In genomic region chr1:100706861-100707260, GRCh38 we compare ENCODE assay signal across 31 cellular contexts. TPM values are rescaled to one million over a fixed set of nuclear protein-coding genes. Genes with fewer than 3 reads are reported as not detected.
"Had no signal": no experiment of that assay in that cellular context is flagged by ENCODE, and none has a peak within 500 bp of the region (broad histone marks: within the 10 kb centered on the region; RNA-seq: fewer than 3 reads in every experiment).

No MANE protein-coding gene starts in this region.

- H3K4me3 Mint-ChIP-seq: activated CD4-positive, alpha-beta T cell treated with anti-CD3 and anti-CD28 coated beads, Interleukin-2, amount 10 ng/mL, durations not matched to agents 24 days and 14 days; activated naive CD4-positive, alpha-beta T cell treated with anti-CD3 and anti-CD28 coated beads, Interleukin-2, amount 10 ng/mL, durations not matched to agents 7 days and 5 days; activated naive CD8-positive, alpha-beta T cell treated with anti-CD3 and anti-CD28 coated beads for 36 hours; central memory CD8-positive, alpha-beta T cell; T-helper 1 cell treated with Interleukin-12 subunit alpha and Interleukin-12 subunit beta and Interleukin-4 antibody, amounts not matched to agents 30 μg/mL and 1 μg/mL, for 36 hours; WTC11 had no signal

- H3K27me3 ChIP-seq: MG63, Peyer's patch, SJSA1 had no signal

- H3K4me1 ChIP-seq: Peyer's patch had no signal

- H3K27ac Mint-ChIP-seq: activated CD4-positive, alpha-beta T cell treated with anti-CD3 and anti-CD28 coated beads, Interleukin-2, amount 10 ng/mL, durations not matched to agents 24 days and 14 days; activated naive CD4-positive, alpha-beta T cell treated with anti-CD3 and anti-CD28 coated beads, Interleukin-2, amount 10 ng/mL, durations not matched to agents 7 days and 5 days; activated naive CD8-positive, alpha-beta T cell treated with anti-CD3 and anti-CD28 coated beads for 36 hours; activated T-helper 2 cell treated with anti-CD3 and anti-CD28 coated beads, Interferon-gamma antibody, Interleukin-2, Interleukin-4, amounts not matched to agents 10 μg/mL and 5 μg/mL and 100 μg/mL, durations not matched to agents 14 hours and 24 hours and 36 hours; T-helper 1 cell treated with Interleukin-12 subunit alpha and Interleukin-12 subunit beta and Interleukin-4 antibody, amounts not matched to agents 30 μg/mL and 1 μg/mL, for 36 hours; WTC11 had no signal

- H3K36me3 Mint-ChIP-seq: activated naive CD4-positive, alpha-beta T cell treated with anti-CD3 and anti-CD28 coated beads, Interleukin-2, amount 10 ng/mL, durations not matched to agents 7 days and 5 days; activated naive CD8-positive, alpha-beta T cell treated with anti-CD3 and anti-CD28 coated beads for 36 hours; WTC11 had no signal

- DNase-seq: activated CD4-positive, alpha-beta T cell treated with anti-CD3 and anti-CD28 coated beads for 1 hour; activated CD4-positive, alpha-beta T cell treated with anti-CD3 and anti-CD28 coated beads, Interleukin-2, amount 10 ng/mL, durations not matched to agents 24 days and 14 days; activated CD4-positive, alpha-beta T cell treated with anti-CD3 and anti-CD28 coated beads, Interleukin-2, amount 50 U/mL, for 48 hours; activated CD8-positive, alpha-beta memory T cell treated with anti-CD3 and anti-CD28 coated beads for 24 hours; activated gamma-delta T cell treated with Interleukin-2 at 50 U/mL for 16 hours; activated naive CD4-positive, alpha-beta T cell treated with anti-CD3 and anti-CD28 coated beads, Interleukin-2, amount 10 ng/mL, durations not matched to agents 7 days and 5 days; activated naive CD8-positive, alpha-beta T cell treated with anti-CD3 and anti-CD28 coated beads for 36 hours; activated T-cell treated with anti-CD3 and anti-CD28 coated beads for 4 hours; activated T-cell treated with anti-CD3 and anti-CD28 coated beads, Interleukin-2, amount 50 U/mL, for 48 hours; anterior cingulate cortex; MG63; MV-4-11; NCI-H1092 treated with DMSO at 0.1 percent for 48 hours; NCI-H1417 treated with DMSO at 0.1 percent for 48 hours; NCI-H1694; NCI-H2029; NCI-H2107; NCI-H510A treated with DMSO at 0.1 percent for 48 hours; NCI-H69; NK-92 treated with Interleukin-12 subunit alpha and Interleukin-12 subunit beta, amount 100 ng/mL, for 24 hours; OCI-M1; Peyer's patch; SHP77; SW 1271 had no signal

- ATAC-seq: SK-N-SH treated with all-trans-retinoic acid at 6 μM for 48 hours, WTC11 had no signal

- H3K27me3 Mint-ChIP-seq: activated naive CD8-positive, alpha-beta T cell treated with anti-CD3 and anti-CD28 coated beads for 36 hours had no signal

- H3K9me3 ChIP-seq: MG63, Peyer's patch, SJSA1 had no signal

- H3K9me3 Mint-ChIP-seq: activated naive CD4-positive, alpha-beta T cell treated with anti-CD3 and anti-CD28 coated beads, Interleukin-2, amount 10 ng/mL, durations not matched to agents 7 days and 5 days; activated T-helper 2 cell treated with anti-CD3 and anti-CD28 coated beads, Interferon-gamma antibody, Interleukin-2, Interleukin-4, amounts not matched to agents 10 μg/mL and 5 μg/mL and 100 μg/mL, durations not matched to agents 14 hours and 24 hours and 36 hours; central memory CD8-positive, alpha-beta T cell; T-helper 1 cell treated with Interleukin-12 subunit alpha and Interleukin-12 subunit beta and Interleukin-4 antibody, amounts not matched to agents 30 μg/mL and 1 μg/mL, for 36 hours had no signal

- H3K4me3 ChIP-seq: MG63, Peyer's patch, SJSA1 had no signal

- H3K27ac ChIP-seq: Peyer's patch, RWPE1, SJSA1 had no signal

- H3K4me1 Mint-ChIP-seq: activated CD4-positive, alpha-beta T cell treated with anti-CD3 and anti-CD28 coated beads, Interleukin-2, amount 10 ng/mL, durations not matched to agents 24 days and 14 days; activated naive CD4-positive, alpha-beta T cell treated with anti-CD3 and anti-CD28 coated beads, Interleukin-2, amount 10 ng/mL, durations not matched to agents 7 days and 5 days had no signal

- H3K36me3 ChIP-seq: MG63, Peyer's patch, SJSA1 had no signal

RNA-seq across cellular contexts. Expression of gene VCAM1, which starts 12.7 kb away (rescaled TPM):
- total RNA-seq: activated CD4-positive, alpha-beta T cell treated with anti-CD3 and anti-CD28 coated beads, Interleukin-2, amount 10 ng/mL, durations not matched to agents 24 days and 14 days; activated T-helper 2 cell treated with anti-CD3 and anti-CD28 coated beads, Interferon-gamma antibody, Interleukin-2, Interleukin-4, amounts not matched to agents 10 μg/mL and 5 μg/mL and 100 μg/mL, durations not matched to agents 14 hours and 24 hours and 36 hours; WTC11 had no signal
